ENCODE assay signal across 1 cellular context in the genomic region with DNA sequence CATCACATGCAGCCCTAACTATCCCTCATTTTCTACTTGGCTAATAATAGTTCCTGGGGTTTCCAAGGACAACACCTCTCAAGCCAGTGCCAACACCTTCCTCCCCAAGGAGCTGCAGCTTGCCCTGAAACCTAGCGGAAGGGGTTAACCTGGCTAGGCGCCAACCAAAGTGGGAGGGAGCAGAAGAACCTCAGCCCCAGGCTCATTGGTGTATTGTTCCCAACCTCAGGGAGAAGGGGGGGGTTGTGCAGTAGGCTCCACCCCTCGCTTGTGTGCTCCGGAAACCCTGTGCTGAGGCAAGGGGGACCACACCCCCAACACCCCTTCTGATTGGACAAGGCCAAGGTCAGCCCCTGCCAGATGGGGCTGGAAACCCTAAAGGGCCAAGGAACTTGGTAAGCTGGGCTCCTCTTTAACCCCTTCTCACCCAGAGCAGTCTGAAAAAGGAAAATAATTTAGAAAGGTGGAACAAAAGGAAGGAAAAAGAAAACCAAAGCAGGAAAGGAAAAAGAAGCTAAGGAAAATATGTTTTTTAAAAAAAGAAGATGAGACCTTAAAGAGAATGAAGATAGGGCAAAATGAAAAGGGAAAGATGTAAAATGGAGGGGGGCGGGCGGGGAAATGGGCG.
A peak's percentile ranks its signal among the peaks of the same experiment; 100 is the strongest.
TF ChIP-seq lines count a peak whose summit lies in the region.

No MANE protein-coding gene starts in this region.

TF ChIP-seq in HepG2, 621 proteins besides CTCF, POLR2A, EP300 and RAD21 (continued from another document):
- TF ChIP-seq, protein P1, sequence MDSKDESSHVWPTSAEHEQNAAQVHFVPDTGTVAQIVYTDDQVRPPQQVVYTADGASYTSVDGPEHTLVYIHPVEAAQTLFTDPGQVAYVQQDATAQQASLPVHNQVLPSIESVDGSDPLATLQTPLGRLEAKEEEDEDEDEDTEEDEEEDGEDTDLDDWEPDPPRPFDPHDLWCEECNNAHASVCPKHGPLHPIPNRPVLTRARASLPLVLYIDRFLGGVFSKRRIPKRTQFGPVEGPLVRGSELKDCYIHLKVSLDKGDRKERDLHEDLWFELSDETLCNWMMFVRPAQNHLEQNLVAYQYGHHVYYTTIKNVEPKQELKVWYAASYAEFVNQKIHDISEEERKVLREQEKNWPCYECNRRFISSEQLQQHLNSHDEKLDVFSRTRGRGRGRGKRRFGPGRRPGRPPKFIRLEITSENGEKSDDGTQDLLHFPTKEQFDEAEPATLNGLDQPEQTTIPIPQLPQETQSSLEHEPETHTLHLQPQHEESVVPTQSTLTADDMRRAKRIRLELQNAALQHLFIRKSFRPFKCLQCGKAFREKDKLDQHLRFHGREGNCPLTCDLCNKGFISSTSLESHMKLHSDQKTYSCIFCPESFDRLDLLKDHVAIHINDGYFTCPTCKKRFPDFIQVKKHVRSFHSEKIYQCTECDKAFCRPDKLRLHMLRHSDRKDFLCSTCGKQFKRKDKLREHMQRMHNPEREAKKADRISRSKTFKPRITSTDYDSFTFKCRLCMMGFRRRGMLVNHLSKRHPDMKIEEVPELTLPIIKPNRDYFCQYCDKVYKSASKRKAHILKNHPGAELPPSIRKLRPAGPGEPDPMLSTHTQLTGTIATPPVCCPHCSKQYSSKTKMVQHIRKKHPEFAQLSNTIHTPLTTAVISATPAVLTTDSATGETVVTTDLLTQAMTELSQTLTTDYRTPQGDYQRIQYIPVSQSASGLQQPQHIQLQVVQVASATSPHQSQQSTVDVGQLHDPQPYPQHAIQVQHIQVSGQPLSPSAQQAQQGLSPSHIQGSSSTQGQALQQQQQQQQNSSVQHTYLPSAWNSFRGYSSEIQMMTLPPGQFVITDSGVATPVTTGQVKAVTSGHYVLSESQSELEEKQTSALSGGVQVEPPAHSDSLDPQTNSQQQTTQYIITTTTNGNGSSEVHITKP (CRISPR knock-in tag; IDR thresholded peaks at IDR 0.05; ENCODE audit: low read depth), result peak; percentile 67
- TF ChIP-seq, protein P2, sequence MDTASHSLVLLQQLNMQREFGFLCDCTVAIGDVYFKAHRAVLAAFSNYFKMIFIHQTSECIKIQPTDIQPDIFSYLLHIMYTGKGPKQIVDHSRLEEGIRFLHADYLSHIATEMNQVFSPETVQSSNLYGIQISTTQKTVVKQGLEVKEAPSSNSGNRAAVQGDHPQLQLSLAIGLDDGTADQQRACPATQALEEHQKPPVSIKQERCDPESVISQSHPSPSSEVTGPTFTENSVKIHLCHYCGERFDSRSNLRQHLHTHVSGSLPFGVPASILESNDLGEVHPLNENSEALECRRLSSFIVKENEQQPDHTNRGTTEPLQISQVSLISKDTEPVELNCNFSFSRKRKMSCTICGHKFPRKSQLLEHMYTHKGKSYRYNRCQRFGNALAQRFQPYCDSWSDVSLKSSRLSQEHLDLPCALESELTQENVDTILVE (CRISPR knock-in tag; IDR thresholded peaks at IDR 0.05), result peak; percentile 40; the same call in 1 of the 2 replicates
- TF ChIP-seq JDP2 (CRISPR knock-in tag; IDR thresholded peaks at IDR 0.05; ENCODE audit: borderline replicate concordance) (no peak), PITX1 (CRISPR knock-in tag; IDR thresholded peaks at IDR 0.05) (peak; percentile 37; the same call in 1 of the 2 replicates), TBX3 (IDR thresholded peaks at IDR 0.05; ENCODE audit: borderline replicate concordance) (no peak), FOXA3 (CRISPR knock-in tag; IDR thresholded peaks at IDR 0.05) (no peak), RXRA (CRISPR knock-in tag; IDR thresholded peaks at IDR 0.05) (0 out of 2 replicates have a peak, but pooled peaks have one; percentile 25), LCORL (IDR thresholded peaks at IDR 0.05) (0 out of 2 replicates have a peak, but pooled peaks have one; percentile 14), LCORL (CRISPR knock-in tag; IDR thresholded peaks at IDR 0.05) (no peak), IRF2 (CRISPR knock-in tag; IDR thresholded peaks at IDR 0.05) (no peak; the same call in 1 of the 2 replicates), MXI1 (IDR thresholded peaks at IDR 0.05; ENCODE audit: borderline replicate concordance, low read depth, low read length) (0 out of 3 replicates have a peak, but pooled peaks have one; percentile 53), ZNF788 (CRISPR knock-in tag; IDR thresholded peaks at IDR 0.05; ENCODE audit: borderline replicate concordance) (no peak; the same call in 1 of the 2 replicates), ZNF556 (CRISPR knock-in tag; IDR thresholded peaks at IDR 0.05; ENCODE audit: borderline replicate concordance) (0 out of 2 replicates have a peak, but pooled peaks have one; percentile 45), THAP11 (CRISPR knock-in tag; IDR thresholded peaks at IDR 0.05) (peak; percentile 85), TBX2 (CRISPR knock-in tag; IDR thresholded peaks at IDR 0.05; ENCODE audit: borderline replicate concordance) (peak; percentile 19; the same call in 1 of the 2 replicates), HNF4A (CRISPR knock-in tag; IDR thresholded peaks at IDR 0.05) (peak; percentile 39; the same call in 1 of the 2 replicates)
- TF ChIP-seq, protein P3, sequence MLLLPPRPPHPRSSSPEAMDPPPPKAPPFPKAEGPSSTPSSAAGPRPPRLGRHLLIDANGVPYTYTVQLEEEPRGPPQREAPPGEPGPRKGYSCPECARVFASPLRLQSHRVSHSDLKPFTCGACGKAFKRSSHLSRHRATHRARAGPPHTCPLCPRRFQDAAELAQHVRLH (CRISPR knock-in tag; IDR thresholded peaks at IDR 0.05; ENCODE audit: borderline replicate concordance, low read depth), result 0 out of 2 replicates have a peak, but pooled peaks have one; percentile 38
- TF ChIP-seq, protein P4, sequence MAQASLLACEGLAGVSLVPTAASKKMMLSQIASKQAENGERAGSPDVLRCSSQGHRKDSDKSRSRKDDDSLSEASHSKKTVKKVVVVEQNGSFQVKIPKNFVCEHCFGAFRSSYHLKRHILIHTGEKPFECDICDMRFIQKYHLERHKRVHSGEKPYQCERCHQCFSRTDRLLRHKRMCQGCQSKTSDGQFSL (CRISPR knock-in tag; IDR thresholded peaks at IDR 0.05), result peak; percentile 97
- TF ChIP-seq, protein P5, sequence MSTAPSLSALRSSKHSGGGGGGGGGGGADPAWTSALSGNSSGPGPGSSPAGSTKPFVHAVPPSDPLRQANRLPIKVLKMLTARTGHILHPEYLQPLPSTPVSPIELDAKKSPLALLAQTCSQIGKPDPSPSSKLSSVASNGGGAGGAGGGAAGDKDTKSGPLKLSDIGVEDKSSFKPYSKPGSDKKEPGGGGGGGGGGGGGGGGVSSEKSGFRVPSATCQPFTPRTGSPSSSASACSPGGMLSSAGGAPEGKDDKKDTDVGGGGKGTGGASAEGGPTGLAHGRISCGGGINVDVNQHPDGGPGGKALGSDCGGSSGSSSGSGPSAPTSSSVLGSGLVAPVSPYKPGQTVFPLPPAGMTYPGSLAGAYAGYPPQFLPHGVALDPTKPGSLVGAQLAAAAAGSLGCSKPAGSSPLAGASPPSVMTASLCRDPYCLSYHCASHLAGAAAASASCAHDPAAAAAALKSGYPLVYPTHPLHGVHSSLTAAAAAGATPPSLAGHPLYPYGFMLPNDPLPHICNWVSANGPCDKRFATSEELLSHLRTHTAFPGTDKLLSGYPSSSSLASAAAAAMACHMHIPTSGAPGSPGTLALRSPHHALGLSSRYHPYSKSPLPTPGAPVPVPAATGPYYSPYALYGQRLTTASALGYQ (CRISPR knock-in tag; IDR thresholded peaks at IDR 0.05), result peak; percentile 32; the same call in 1 of the 2 replicates
- TF ChIP-seq, protein P6, sequence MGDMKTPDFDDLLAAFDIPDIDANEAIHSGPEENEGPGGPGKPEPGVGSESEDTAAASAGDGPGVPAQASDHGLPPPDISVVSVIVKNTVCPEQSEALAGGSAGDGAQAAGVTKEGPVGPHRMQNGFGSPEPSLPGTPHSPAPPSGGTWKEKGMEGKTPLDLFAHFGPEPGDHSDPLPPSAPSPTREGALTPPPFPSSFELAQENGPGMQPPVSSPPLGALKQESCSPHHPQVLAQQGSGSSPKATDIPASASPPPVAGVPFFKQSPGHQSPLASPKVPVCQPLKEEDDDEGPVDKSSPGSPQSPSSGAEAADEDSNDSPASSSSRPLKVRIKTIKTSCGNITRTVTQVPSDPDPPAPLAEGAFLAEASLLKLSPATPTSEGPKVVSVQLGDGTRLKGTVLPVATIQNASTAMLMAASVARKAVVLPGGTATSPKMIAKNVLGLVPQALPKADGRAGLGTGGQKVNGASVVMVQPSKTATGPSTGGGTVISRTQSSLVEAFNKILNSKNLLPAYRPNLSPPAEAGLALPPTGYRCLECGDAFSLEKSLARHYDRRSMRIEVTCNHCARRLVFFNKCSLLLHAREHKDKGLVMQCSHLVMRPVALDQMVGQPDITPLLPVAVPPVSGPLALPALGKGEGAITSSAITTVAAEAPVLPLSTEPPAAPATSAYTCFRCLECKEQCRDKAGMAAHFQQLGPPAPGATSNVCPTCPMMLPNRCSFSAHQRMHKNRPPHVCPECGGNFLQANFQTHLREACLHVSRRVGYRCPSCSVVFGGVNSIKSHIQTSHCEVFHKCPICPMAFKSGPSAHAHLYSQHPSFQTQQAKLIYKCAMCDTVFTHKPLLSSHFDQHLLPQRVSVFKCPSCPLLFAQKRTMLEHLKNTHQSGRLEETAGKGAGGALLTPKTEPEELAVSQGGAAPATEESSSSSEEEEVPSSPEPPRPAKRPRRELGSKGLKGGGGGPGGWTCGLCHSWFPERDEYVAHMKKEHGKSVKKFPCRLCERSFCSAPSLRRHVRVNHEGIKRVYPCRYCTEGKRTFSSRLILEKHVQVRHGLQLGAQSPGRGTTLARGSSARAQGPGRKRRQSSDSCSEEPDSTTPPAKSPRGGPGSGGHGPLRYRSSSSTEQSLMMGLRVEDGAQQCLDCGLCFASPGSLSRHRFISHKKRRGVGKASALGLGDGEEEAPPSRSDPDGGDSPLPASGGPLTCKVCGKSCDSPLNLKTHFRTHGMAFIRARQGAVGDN (CRISPR knock-in tag; IDR thresholded peaks at IDR 0.05), result peak; percentile 83
